Comparison of ENCODE assay signal across 11 cellular contexts in the genomic region with DNA sequence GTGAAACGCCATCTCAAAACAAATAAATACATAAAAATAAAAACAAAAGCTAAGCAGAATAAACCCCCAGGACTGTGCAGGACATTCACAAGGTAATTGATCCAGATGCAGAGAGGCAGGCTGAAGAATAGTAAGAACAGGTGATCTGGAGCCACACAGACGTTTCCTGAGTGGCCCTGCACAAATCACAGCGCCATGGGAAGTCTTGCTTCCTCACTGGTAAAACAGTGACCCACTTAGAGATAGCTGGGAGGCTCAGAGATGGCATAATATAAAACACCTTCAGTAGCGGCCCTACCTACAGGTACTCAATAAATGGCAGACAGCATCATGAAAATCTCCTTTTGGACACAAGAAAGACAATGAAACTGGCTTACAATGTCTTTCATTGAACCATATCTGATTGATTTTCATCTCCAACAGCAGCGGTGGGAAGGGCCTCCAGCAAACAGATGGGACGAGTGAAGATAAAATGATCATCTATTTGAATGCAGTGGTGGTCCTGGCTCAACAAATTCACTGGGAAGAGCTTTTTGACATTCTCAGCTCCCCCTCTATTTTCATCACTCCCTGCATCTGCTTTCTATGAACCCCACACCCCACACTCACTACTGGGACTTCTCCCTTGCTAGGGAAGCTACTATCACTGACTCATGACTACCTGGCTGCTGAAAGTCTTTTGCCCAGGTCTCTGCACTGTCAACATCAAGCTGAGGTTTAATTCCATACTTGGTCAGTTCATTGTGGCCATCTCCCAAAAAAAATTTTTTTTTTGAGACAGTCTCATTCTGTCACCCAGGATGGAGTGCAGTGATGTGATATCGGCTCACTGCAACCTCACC.
A peak's percentile ranks its signal among the peaks of the same experiment; 100 is the strongest.
DNase-seq lines count a peak whose midpoint lies in the region; ATAC-seq and TF ChIP-seq lines count a peak whose summit lies in the region.
"Had no signal": no experiment of that assay in that cellular context is flagged by ENCODE, and none has a peak within 500 bp of the region (broad histone marks: within the 10 kb centered on the region; RNA-seq: fewer than 3 reads in every experiment).

No MANE protein-coding gene starts in this region.

- H3K23ac ChIP-seq in neuronal stem cell (ENCODE audit: low read depth, low read length, poor library complexity): no peak overlapping the region

- no peak overlapping the region for H4K91ac ChIP-seq in neuronal stem cell (ENCODE audit: low read depth, low read length, poor library complexity)

- H3K27me3 ChIP-seq in CD8-positive, alpha-beta T cell (ENCODE audit: insufficient read depth, low read length): no peaks in the 10 kb centered on the region
- H3K27me3 ChIP-seq in HUES6 (ENCODE audit: control insufficient read depth, insufficient read depth, low read length) (no peaks in the 10 kb centered on the region), body of pancreas (no peaks in the 10 kb centered on the region), tibial nerve (no peaks in the 10 kb centered on the region), neuronal stem cell (ENCODE audit: control insufficient read depth in 3 of 3, insufficient read depth in 3 of 3, low read depth in 1 of 3, low read length in 3 of 3) (no peaks in the 10 kb centered on the region), testis (no peaks in the 10 kb centered on the region)

- TF ChIP-seq CTCF in CD8-positive, alpha-beta T cell (IDR thresholded peaks at IDR 0.05): no peak
- TF ChIP-seq CTCF in body of pancreas (IDR thresholded peaks at IDR 0.05): no peak
- TF ChIP-seq CTCF in tibial nerve (IDR thresholded peaks at IDR 0.05): no peak
- no peak for TF ChIP-seq CTCF in testis (IDR thresholded peaks at IDR 0.05)

- H3K79me1 ChIP-seq in neuronal stem cell (ENCODE audit: low read depth, low read length): no peaks in the 10 kb centered on the region

- H3K4ac ChIP-seq in neuronal stem cell (ENCODE audit: low read length): no peak overlapping the region

- no peaks in the 10 kb centered on the region for H3K27me3 Mint-ChIP-seq in CD8-positive, alpha-beta T cell (ENCODE audit: low read depth)
- no peaks in the 10 kb centered on the region for H3K27me3 Mint-ChIP-seq in natural killer cell treated with Interleukin-12 subunit alpha and Interleukin-12 subunit beta and Interleukin-15 and Interleukin-18, amount 100 ng/mL, for 72 hours

- H3K4me1 ChIP-seq in CD8-positive, alpha-beta T cell (ENCODE audit: insufficient read depth, low read length): peaks cover 53% of the 10 kb centered on the region
- peaks cover 48% of the 10 kb centered on the region for H3K4me1 ChIP-seq in HUES6 (ENCODE audit: control insufficient read depth, insufficient read depth, low read length)
- H3K4me1 ChIP-seq in body of pancreas: peaks cover 65% of the 10 kb centered on the region
- H3K4me1 ChIP-seq in tibial nerve: peaks cover 0 to 28% (median 18%) of the 10 kb centered on the region in 4 donors
- H3K4me1 ChIP-seq in neuronal stem cell (ENCODE audit: control insufficient read depth in 2 of 2, insufficient read depth in 1 of 2, low read depth in 1 of 2, low read length in 2 of 2): peaks cover 14 to 42% of the 10 kb centered on the region in 2 donors
- H3K4me1 ChIP-seq in testis: peaks cover 14% of the 10 kb centered on the region

- no peak overlapping the region for H3K4me3 ChIP-seq in CD8-positive, alpha-beta T cell (ENCODE audit: low read depth, low read length)
- H3K4me3 ChIP-seq in HUES6 (ENCODE audit: low read depth, low read length): no peak overlapping the region
- H3K4me3 ChIP-seq in body of pancreas: no peak overlapping the region
- H3K4me3 ChIP-seq in tibial nerve: no peak overlapping the region
- H3K4me3 ChIP-seq in neuronal stem cell (ENCODE audit: low read length in 2 of 2): no peak overlapping the region
- H3K4me3 ChIP-seq in testis: no peak overlapping the region
- H3K4me3 ChIP-seq: mucosa of descending colon had no signal

- no peak overlapping the region for H2BK12ac ChIP-seq in neuronal stem cell (ENCODE audit: low read length)

- intact Hi-C loops in CD8-positive, alpha-beta T cell (cut with DNase I, micrococcal nuclease): no loop called here
- intact Hi-C loops in body of pancreas (cut with DNase I): no loop called here
- intact Hi-C loops in testis (cut with DNase I; ENCODE audit: low total_unique reads): no loop called here

- peak overlapping the region; percentile 19 for H3K4me3 Mint-ChIP-seq in CD8-positive, alpha-beta T cell
- no peak overlapping the region for H3K4me3 Mint-ChIP-seq in natural killer cell treated with Interleukin-12 subunit alpha and Interleukin-12 subunit beta and Interleukin-15 and Interleukin-18, amount 100 ng/mL, for 72 hours

- H2AFZ ChIP-seq in neuronal stem cell (ENCODE audit: low read length): no peak overlapping the region

- H2BK5ac ChIP-seq in neuronal stem cell (ENCODE audit: low read length): no peak overlapping the region

- no peaks in the 10 kb centered on the region for H3K9me3 Mint-ChIP-seq in CD8-positive, alpha-beta T cell
- no peaks in the 10 kb centered on the region for H3K9me3 Mint-ChIP-seq in natural killer cell treated with Interleukin-12 subunit alpha and Interleukin-12 subunit beta and Interleukin-15 and Interleukin-18, amount 100 ng/mL, for 72 hours

- TF ChIP-seq EP300 in tibial nerve (IDR thresholded peaks at IDR 0.05): no peak

- no peaks in the 10 kb centered on the region for H3K9me3 ChIP-seq in CD8-positive, alpha-beta T cell (ENCODE audit: low read length)
- H3K9me3 ChIP-seq in HUES6 (ENCODE audit: control insufficient read depth, insufficient read depth, low read depth, low read length) (no peaks in the 10 kb centered on the region), body of pancreas (no peaks in the 10 kb centered on the region), tibial nerve (no peaks in the 10 kb centered on the region), neuronal stem cell (replicated peaks in 1 of 2; ENCODE audit: control insufficient read depth in 2 of 2, insufficient read depth in 1 of 2, low read depth in 1 of 2, low read length in 2 of 2) (no peaks in the 10 kb centered on the region), testis (no peaks in the 10 kb centered on the region)
- H3K9me3 ChIP-seq: mucosa of descending colon had no signal

- H3K14ac ChIP-seq in neuronal stem cell (ENCODE audit: low read length): no peak overlapping the region

- CTCF ChIA-PET in CD8-positive, alpha-beta T cell (lab: Charles Lee): no interaction called here

- peak overlapping the region; percentile 77 for H3K27ac Mint-ChIP-seq in CD8-positive, alpha-beta T cell
- H3K27ac Mint-ChIP-seq in natural killer cell treated with Interleukin-12 subunit alpha and Interleukin-12 subunit beta and Interleukin-15 and Interleukin-18, amount 100 ng/mL, for 72 hours: peak overlapping the region; percentile 95 to 98

- H2AK5ac ChIP-seq in neuronal stem cell (ENCODE audit: low read depth, low read length): no peak overlapping the region

- H3K36me3 ChIP-seq in CD8-positive, alpha-beta T cell (ENCODE audit: insufficient read depth, low read length): peaks cover 14% of the 10 kb centered on the region
- H3K36me3 ChIP-seq in HUES6 (ENCODE audit: control insufficient read depth, insufficient read depth, low read length) (peaks cover 29% of the 10 kb centered on the region), body of pancreas (replicated peaks in 1 of 2; ENCODE audit: insufficient read depth in 1 of 2, low read depth in 2 of 2) (no peaks in the 10 kb centered on the region), tibial nerve (peaks cover 0 to 20% (median 0%) of the 10 kb centered on the region in 3 donors), neuronal stem cell (replicated peaks in 1 of 2; ENCODE audit: control insufficient read depth in 2 of 2, insufficient read depth in 2 of 2, low read length in 2 of 2) (peaks cover 0 to 15% of the 10 kb centered on the region in 2 donors), testis (ENCODE audit: low read depth, missing control alignments) (no peaks in the 10 kb centered on the region)

- POLR2A ChIA-PET in CD8-positive, alpha-beta T cell (lab: Charles Lee): interaction anchor here (0.6 to 1.0 kb wide), 2 partner anchors 48 to 211 kb away, joined by 3 read pairs; no protein-coding TSS in a partner anchor

- H4K8ac ChIP-seq in neuronal stem cell (ENCODE audit: low read depth, low read length): no peak overlapping the region

- peaks cover 73% of the 10 kb centered on the region for H3K4me1 Mint-ChIP-seq in CD8-positive, alpha-beta T cell (ENCODE audit: low read depth)
- H3K4me1 Mint-ChIP-seq in natural killer cell treated with Interleukin-12 subunit alpha and Interleukin-12 subunit beta and Interleukin-15 and Interleukin-18, amount 100 ng/mL, for 72 hours (ENCODE audit: low read depth in 2 of 2): peaks cover 60 to 62% of the 10 kb centered on the region in 2 donors

- H3K4me2 ChIP-seq in neuronal stem cell (ENCODE audit: insufficient read depth, low read length, poor library complexity, severe bottlenecking): no peak overlapping the region

- no peak for DNase-seq in CD8-positive, alpha-beta T cell
- DNase-seq in body of pancreas (no peak), tibial nerve (ENCODE audit: low spot score in 2 of 2) (no peak), neuronal stem cell (ENCODE audit: low spot score) (no peak), testis (no peak)
- no peak for DNase-seq in natural killer cell treated with Interleukin-12 subunit alpha and Interleukin-12 subunit beta and Interleukin-15 and Interleukin-18, amount 100 ng/mL, for 72 hours (ENCODE audit: low spot score)
- DNase-seq: activated T-cell treated with anti-CD3 and anti-CD28 coated beads for 4 hours, GOT3, mucosa of descending colon, NCI-H524 had no signal

- no peak for ATAC-seq in CD8-positive, alpha-beta T cell
- ATAC-seq in body of pancreas: no peak
- no peak for ATAC-seq in natural killer cell treated with Interleukin-12 subunit alpha and Interleukin-12 subunit beta and Interleukin-15 and Interleukin-18, amount 100 ng/mL, for 72 hours
- ATAC-seq: mucosa of descending colon had no signal

- H3K9ac ChIP-seq in HUES6 (ENCODE audit: low read length): no peak overlapping the region
- H3K9ac ChIP-seq in neuronal stem cell (ENCODE audit: low read depth, low read length, poor library complexity): no peak overlapping the region

- WGBS in body of pancreas, 2 donors: 67 to 83% methylated on average over 7 of the region's 7 CpGs
- WGBS in tibial nerve, 2 donors: 91 to 92% methylated on average over 7 of the region's 7 CpGs
- no CpG with 5 or more reads among the region's 7 CpGs for WGBS in neuronal stem cell (ENCODE audit: extremely low coverage in 2 of 2, insufficient read length in 2 of 2, insufficient replicate concordance in 1 of 2), 2 donors
- 85 to 88% methylated on average over 7 of the region's 7 CpGs for WGBS in testis, 2 donors

- H2BK120ac ChIP-seq in neuronal stem cell (ENCODE audit: low read depth, low read length): no peak overlapping the region

- no peak overlapping the region for H3K18ac ChIP-seq in neuronal stem cell (ENCODE audit: low read length)

- H3K27ac ChIP-seq in CD8-positive, alpha-beta T cell (ENCODE audit: low read depth, low read length): no peak overlapping the region
- H3K27ac ChIP-seq in HUES6 (ENCODE audit: low read depth, low read length) (peak overlapping the region; percentile 87), body of pancreas (peak overlapping the region in 3 of 4 donors; percentile 0 to 74 (median 60)), tibial nerve (no peak overlapping the region), neuronal stem cell (replicated peaks; ENCODE audit: low read length) (no peak overlapping the region), testis (no peak overlapping the region)

- no peak overlapping the region for H2BK15ac ChIP-seq in neuronal stem cell (ENCODE audit: low read length)

- peaks cover 29% of the 10 kb centered on the region for H3K36me3 Mint-ChIP-seq in CD8-positive, alpha-beta T cell
- H3K36me3 Mint-ChIP-seq in natural killer cell treated with Interleukin-12 subunit alpha and Interleukin-12 subunit beta and Interleukin-15 and Interleukin-18, amount 100 ng/mL, for 72 hours: peaks cover 4% of the 10 kb centered on the region

- no peak for TF ChIP-seq POLR2A in body of pancreas (IDR thresholded peaks at IDR 0.05)
- TF ChIP-seq POLR2A in tibial nerve (IDR thresholded peaks at IDR 0.05): no peak
- TF ChIP-seq POLR2A in testis (IDR thresholded peaks at IDR 0.05): no peak

Comparison
In these comparisons a context has a peak if more than half of its experiments do, and no peak if none do; other contexts are left out.
1. H3K27ac ChIP-seq: peak in HUES6 (single experiment) and body of pancreas (3 of 4); none in CD8-positive, alpha-beta T cell (single experiment), tibial nerve (0 of 4), neuronal stem cell (single experiment) and testis (0 of 2).